10 cellular contexts compared by ENCODE assay signal in genomic region chr16:50680556-50680893, GRCh38. TPM values are rescaled to one million over a fixed set of nuclear protein-coding genes. Genes with fewer than 3 reads are reported as not detected.
DNase-seq lines count a peak whose midpoint lies in the region; ATAC-seq and TF ChIP-seq lines count a peak whose summit lies in the region.
"Had no signal": no experiment of that assay in that cellular context is flagged by ENCODE, and none has a peak within 500 bp of the region (broad histone marks: within the 10 kb centered on the region; RNA-seq: fewer than 3 reads in every experiment).

No MANE protein-coding gene starts in this region.

- H3F3A ChIP-seq in OCI-LY1 (ENCODE audit: insufficient read depth, low read length): no peaks in the 10 kb centered on the region

- no peaks in the 10 kb centered on the region for H3K9me3 ChIP-seq in OCI-LY1 (ENCODE audit: low read length)
- H3K9me3 ChIP-seq in esophagus (ENCODE audit: control insufficient read depth in 2 of 2, insufficient read depth in 1 of 2, low read depth in 1 of 2, low read length in 1 of 2): no peaks in the 10 kb centered on the region
- no peaks in the 10 kb centered on the region for H3K9me3 ChIP-seq in stomach
- H3K9me3 ChIP-seq in hepatocyte (ENCODE audit: low read depth): no peaks in the 10 kb centered on the region

- H3K27me3 Mint-ChIP-seq in activated T-cell treated with anti-CD3 and anti-CD28 coated beads, Interleukin-2, amount 50 U/mL, for 72 hours (ENCODE audit: low read depth): no peaks in the 10 kb centered on the region
- H3K27me3 Mint-ChIP-seq: type B pancreatic cell had no signal

- H4K20me1 ChIP-seq in OCI-LY1 (ENCODE audit: insufficient read depth, low read length) (no peaks in the 10 kb centered on the region), hepatocyte (ENCODE audit: insufficient read depth, poor library complexity, severe bottlenecking) (no peaks in the 10 kb centered on the region)

- H3K9me2 ChIP-seq in OCI-LY1 (ENCODE audit: low read depth, low read length): no peaks in the 10 kb centered on the region
- no peaks in the 10 kb centered on the region for H3K9me2 ChIP-seq in hepatocyte (replicated peaks; ENCODE audit: insufficient read depth)

- peak overlapping the region; percentile 84 to 95 for H3K4me3 Mint-ChIP-seq in activated T-cell treated with anti-CD3 and anti-CD28 coated beads, Interleukin-2, amount 50 U/mL, for 72 hours
- H3K4me3 Mint-ChIP-seq: type B pancreatic cell had no signal

- H3K4me3 ChIP-seq in OCI-LY1 (ENCODE audit: low read depth, low read length, poor library complexity, severe bottlenecking): peak overlapping the region; percentile 63
- H3K4me3 ChIP-seq in esophagus (ENCODE audit: low read depth in 1 of 2, low read length in 2 of 2): peak overlapping the region; percentile 4 to 20
- H3K4me3 ChIP-seq in stomach: peak overlapping the region; percentile 26 to 41 (median 36)
- H3K4me3 ChIP-seq in hepatocyte: no peak overlapping the region

- H3K36me3 ChIP-seq in OCI-LY1 (ENCODE audit: insufficient read depth, low read length) (0 out of 2 replicates have a peak, but pooled peaks cover 9% of the 10 kb centered on the region), esophagus (ENCODE audit: control insufficient read depth in 2 of 2, insufficient read depth in 2 of 2, low read length in 1 of 2) (no peaks in the 10 kb centered on the region), stomach (peaks cover 0 to 16% (median 6%) of the 10 kb centered on the region in 4 donors), hepatocyte (replicated peaks; ENCODE audit: insufficient read depth, low read depth) (no peaks in the 10 kb centered on the region)

- H3K4me1 Mint-ChIP-seq in activated T-cell treated with anti-CD3 and anti-CD28 coated beads, Interleukin-2, amount 50 U/mL, for 72 hours (ENCODE audit: low read depth): peaks cover 91% of the 10 kb centered on the region

- H3K4me1 ChIP-seq in OCI-LY1 (ENCODE audit: insufficient read depth, low read length, severe bottlenecking): peaks cover 44% of the 10 kb centered on the region
- peaks cover 0 to 9% of the 10 kb centered on the region in 2 donors for H3K4me1 ChIP-seq in esophagus (ENCODE audit: control insufficient read depth in 2 of 2, insufficient read depth in 2 of 2, low read length in 1 of 2)
- peaks cover 0 to 34% (median 0%) of the 10 kb centered on the region in 4 donors for H3K4me1 ChIP-seq in stomach
- H3K4me1 ChIP-seq in hepatocyte (ENCODE audit: insufficient read depth): no peaks in the 10 kb centered on the region

- H3K4me2 ChIP-seq in OCI-LY1 (ENCODE audit: low read length) (peak overlapping the region; percentile 83), hepatocyte (no peak overlapping the region)

- no peaks in the 10 kb centered on the region for H3K9me3 Mint-ChIP-seq in activated T-cell treated with anti-CD3 and anti-CD28 coated beads, Interleukin-2, amount 50 U/mL, for 72 hours
- H3K9me3 Mint-ChIP-seq: type B pancreatic cell had no signal

- 82 to 89% methylated on average over 3 of the region's 3 CpGs for WGBS in esophagus, 2 donors
- WGBS in stomach, 5 donors: 71 to 92% (median 85%) methylated on average over 3 of the region's 3 CpGs
- WGBS in hepatocyte (ENCODE audit: low lambda C conversion rate, missing lambda C conversion rate): 95% methylated on average over 3 of the region's 3 CpGs

- H2AFZ ChIP-seq in OCI-LY1 (ENCODE audit: low read length) (no peak overlapping the region), hepatocyte (no peak overlapping the region)

- H3K27me3 ChIP-seq in OCI-LY1 (ENCODE audit: insufficient read depth, low read length) (no peaks in the 10 kb centered on the region), esophagus (ENCODE audit: control insufficient read depth in 1 of 2, insufficient read depth in 2 of 2, low read length in 2 of 2) (no peaks in the 10 kb centered on the region), stomach (no peaks in the 10 kb centered on the region), hepatocyte (no peaks in the 10 kb centered on the region)

- peak overlapping the region; percentile 94 for H3K27ac Mint-ChIP-seq in activated T-cell treated with anti-CD3 and anti-CD28 coated beads, Interleukin-2, amount 50 U/mL, for 72 hours
- H3K27ac Mint-ChIP-seq: type B pancreatic cell had no signal

- peak overlapping the region; percentile 63 for H3K9ac ChIP-seq in OCI-LY1 (ENCODE audit: low read length)

- peak overlapping the region; percentile 24 for H3K27ac ChIP-seq in OCI-LY1 (ENCODE audit: low read depth, low read length, poor library complexity, severe bottlenecking)
- peak overlapping the region in 1 of 2 donors; percentile 18 for H3K27ac ChIP-seq in esophagus (ENCODE audit: low read depth in 2 of 2, low read length in 1 of 2)
- peak overlapping the region in 4 of 5 donors; percentile 58 to 77 (median 74) for H3K27ac ChIP-seq in stomach
- no peak overlapping the region for H3K27ac ChIP-seq in hepatocyte

- ATAC-seq in activated T-cell treated with anti-CD3 and anti-CD28 coated beads, Interleukin-2, amount 50 U/mL, for 72 hours (replicated peaks in 1 of 2): no peak
- ATAC-seq in HG03095 (IDR thresholded peaks at IDR 0.05; ENCODE audit: unreplicated experiment) (no peak), HG02610 (IDR thresholded peaks at IDR 0.05; ENCODE audit: unreplicated experiment) (no peak)

- TF ChIP-seq CTCF in OCI-LY1 (IDR thresholded peaks at IDR 0.05; ENCODE audit: low read length): no peak
- TF ChIP-seq CTCF in stomach (IDR thresholded peaks at IDR 0.05): no peak
- TF ChIP-seq CTCF in hepatocyte (IDR thresholded peaks at IDR 0.05; ENCODE audit: poor library complexity): no peak

- H3K36me3 Mint-ChIP-seq in activated T-cell treated with anti-CD3 and anti-CD28 coated beads, Interleukin-2, amount 50 U/mL, for 72 hours (ENCODE audit: insufficient read depth in 2 of 2): peaks cover 9 to 22% of the 10 kb centered on the region in 2 donors
- H3K36me3 Mint-ChIP-seq: type B pancreatic cell had no signal

- TF ChIP-seq POLR2A in stomach (IDR thresholded peaks at IDR 0.05): no peak

- TF ChIP-seq EP300 in stomach (IDR thresholded peaks at IDR 0.05): no peak

- intact Hi-C loops in stomach (cut with DNase I; ENCODE audit: low total_unique reads): no loop called here

- H3K79me2 ChIP-seq in OCI-LY1 (ENCODE audit: insufficient read depth, low read length) (no peaks in the 10 kb centered on the region), hepatocyte (no peaks in the 10 kb centered on the region)

- DNase-seq in activated T-cell treated with anti-CD3 and anti-CD28 coated beads, Interleukin-2, amount 50 U/mL, for 72 hours: no peak
- DNase-seq in activated T-cell treated with anti-CD3 and anti-CD28 coated beads, Interleukin-2, amount 50 U/mL, for 1 hour: no peak
- DNase-seq in stomach: no peak
- no peak for DNase-seq in hepatocyte (ENCODE audit: low spot score)

RNA-seq across cellular contexts. Expression of gene SNX20, which starts 0.6 kb away (rescaled TPM):
- total RNA-seq in activated T-cell treated with anti-CD3 and anti-CD28 coated beads, Interleukin-2, amount 50 U/mL, for 72 hours: 10 to 100 TPM; 45.2 to 49.9 TPM
- polyA plus RNA-seq in esophagus (under 1 TPM; 0.43 to 0.75 TPM), stomach (1 to 10 TPM; 1.0 to 1.4 (median 1.1) TPM), hepatocyte (not detected in 2 replicates)
- total RNA-seq in stomach (1 to 10 TPM in 2 of 5 donors, under 1 TPM in 2, not detected in 1; 0.29 to 7.4 (median 1.0) TPM), hepatocyte (not detected in 2 replicates)
- total RNA-seq: LHCN-M2 had no signal

RNA-seq across cellular contexts. Expression of gene NOD2, which starts 12.9 kb away (rescaled TPM):
- 10 to 100 TPM; 11.3 to 13.0 TPM for total RNA-seq in activated T-cell treated with anti-CD3 and anti-CD28 coated beads, Interleukin-2, amount 50 U/mL, for 72 hours
- polyA plus RNA-seq in esophagus (10 to 100 TPM in 1 of 2 donors, 1 to 10 TPM in 1; 6.2 to 11.0 TPM), stomach (1 to 10 TPM in 1 of 3 donors, under 1 TPM in 2; 0.56 to 3.7 (median 0.61) TPM), hepatocyte (not detected in 2 replicates)
- total RNA-seq in stomach (1 to 10 TPM in 4 of 5 donors, not detected in 1; 1.8 to 6.2 (median 3.5) TPM), hepatocyte (0.12 and 0.13 TPM in 2 replicates)

Comparison
In these comparisons a context has a peak if more than half of its experiments do, and no peak if none do; other contexts are left out.
1. RNA of gene SNX20, which starts 0.6 kb away (total RNA-seq): 45.2 to 49.9 TPM in activated T-cell treated with anti-CD3 and anti-CD28 coated beads, Interleukin-2, amount 50 U/mL, for 72 hours; 0.29 to 7.4 TPM in stomach and not detected in hepatocyte; every median in the first group is over 4 times any median in the second.